Comparison of ENCODE assay signal across 20 cellular contexts in the genomic region with DNA sequence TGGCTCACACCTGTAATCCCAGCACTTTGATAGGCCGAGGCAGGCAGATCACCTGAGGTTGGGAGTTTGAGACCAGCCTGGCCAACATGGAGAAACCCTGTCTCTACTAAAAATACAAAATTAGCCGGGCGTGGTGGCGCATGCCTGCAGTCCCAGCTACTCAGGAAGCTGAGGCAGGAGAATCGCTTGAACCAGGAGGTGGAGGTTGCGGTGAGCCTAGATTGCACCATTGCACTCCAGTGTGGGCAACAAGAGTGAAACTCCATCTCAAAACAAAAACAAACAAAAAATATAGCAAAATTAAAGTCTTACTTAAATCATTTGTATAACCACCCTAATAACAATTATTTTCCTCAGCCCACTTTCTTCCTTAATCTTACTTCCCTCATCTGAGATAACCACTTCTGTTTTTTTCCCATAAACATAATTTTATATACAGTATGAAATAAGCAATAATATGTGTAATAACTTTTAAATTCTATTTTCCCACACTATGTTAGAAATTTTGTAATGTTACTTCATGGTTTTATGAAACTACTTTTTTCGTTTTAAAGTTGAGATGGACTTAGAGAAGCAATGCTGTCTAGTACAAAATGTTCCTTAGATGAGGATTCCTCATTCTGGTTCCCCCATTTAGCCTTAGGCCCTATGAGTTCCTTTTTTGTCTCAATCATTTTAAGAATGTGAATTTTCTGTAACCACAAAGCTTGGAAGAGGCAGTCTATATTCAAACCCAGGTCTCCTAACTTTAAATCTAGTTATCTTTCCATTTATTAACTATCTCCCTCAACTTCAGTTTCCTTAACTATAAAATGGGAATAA.
DNase-seq lines count a peak whose midpoint lies in the region; ATAC-seq and TF ChIP-seq lines count a peak whose summit lies in the region.
"Had no signal": no experiment of that assay in that cellular context is flagged by ENCODE, and none has a peak within 500 bp of the region (broad histone marks: within the 10 kb centered on the region; RNA-seq: fewer than 3 reads in every experiment).

No MANE protein-coding gene starts in this region.

- DNase-seq in NOMO-1 treated with DMSO at 0.1 percent for 48 hours (lab: John Stamatoyannopoulos, UW; ENCODE audit: unreplicated experiment) (peak; percentile 56), NOMO-1 treated with dmso at 0.1 percent for 144 hours (lab: John Stamatoyannopoulos, UW; ENCODE audit: unreplicated experiment) (no peak), MV-4-11 (lab: John Stamatoyannopoulos, UW) (peak; percentile 34), astrocyte of the hippocampus (ENCODE audit: low read depth, low spot score) (peak; percentile 15), HCEC 1CT (no peak)
- DNase-seq in stimulated activated CD4-positive, alpha-beta T cell treated with anti-CD3 and anti-CD28 coated beads, Interleukin-1b, Interleukin-23, amount 100 ng/mL, for 48 hours = no peak
- DNase-seq: 8988T; activated CD4-positive, alpha-beta T cell treated with anti-CD3 and anti-CD28 coated beads, Interleukin-2, amount 50 U/mL, for 1 hour; activated naive CD4-positive, alpha-beta T cell treated with anti-CD3 and anti-CD28 coated beads, Interleukin-2, amount 50 U/mL, for 16 hours; anterior cingulate cortex; caudate nucleus; DMS53; dorsolateral prefrontal cortex; NCI-H2081 treated with DMSO at 0.1 percent for 48 hours; occipital lobe; Peyer's patch; T-helper 2 cell had no signal

- no peaks in the 10 kb centered on the region for H3K27me3 ChIP-seq in neutrophil
- H3K27me3 ChIP-seq: dorsolateral prefrontal cortex, Peyer's patch had no signal

- no peaks in the 10 kb centered on the region for H3K9me3 ChIP-seq in neutrophil
- H3K9me3 ChIP-seq: Peyer's patch had no signal

- TF ChIP-seq CTCF in neutrophil (IDR thresholded peaks at IDR 0.05) = no peak

- no peak for ATAC-seq in GM21526 (IDR thresholded peaks at IDR 0.05; ENCODE audit: low FRiP score, unreplicated experiment)

- H3K4me3 ChIP-seq in neutrophil (ENCODE audit: low read depth in 1 of 2, low read length in 1 of 2) = no peak overlapping the region
- H3K4me3 ChIP-seq: dorsolateral prefrontal cortex, Peyer's patch, skin epidermis had no signal

- H3K36me3 ChIP-seq in neutrophil = no peaks in the 10 kb centered on the region
- H3K36me3 ChIP-seq: Peyer's patch had no signal

- peaks cover 0 to 12% of the 10 kb centered on the region in 2 experiments for H3K4me1 ChIP-seq in neutrophil (ENCODE audit: control insufficient read depth in 1 of 2, insufficient read depth in 1 of 2, low read depth in 1 of 2, low read length in 1 of 2)
- H3K4me1 ChIP-seq: Peyer's patch had no signal

- peak overlapping the region; percentile 51 for H3K27ac ChIP-seq in neutrophil
- H3K27ac ChIP-seq: Peyer's patch had no signal

Comparison
In these comparisons a context has a peak if more than half of its experiments do, and no peak if none do; other contexts are left out.
1. DNase-seq: peak in NOMO-1 treated with DMSO at 0.1 percent for 48 hours (single experiment), MV-4-11 (single experiment) and astrocyte of the hippocampus (single experiment); none in NOMO-1 treated with dmso at 0.1 percent for 144 hours (single experiment), HCEC 1CT (single experiment) and stimulated activated CD4-positive, alpha-beta T cell treated with anti-CD3 and anti-CD28 coated beads, Interleukin-1b, Interleukin-23, amount 100 ng/mL, for 48 hours (single experiment).